ENCODE assay signal across 9 cellular contexts in the genomic region with DNA sequence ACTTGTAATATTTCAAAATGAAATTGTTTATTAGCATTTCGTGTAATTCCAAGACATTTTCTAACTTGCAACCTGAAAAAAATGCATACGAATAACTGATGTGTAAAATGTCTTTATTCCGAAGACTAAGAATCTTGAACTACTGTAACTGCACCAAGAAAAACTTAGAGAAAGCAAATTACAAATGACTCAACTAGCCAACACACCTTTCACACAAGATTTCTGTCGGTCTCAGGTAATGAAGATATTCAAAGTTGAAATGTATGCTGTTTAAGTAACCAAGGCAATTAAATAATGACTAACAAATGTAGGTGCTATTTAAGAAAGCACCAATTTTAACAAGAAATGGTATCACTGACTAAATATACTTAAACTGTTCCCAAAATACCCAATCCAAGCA. TPM values are rescaled to one million over a fixed set of nuclear protein-coding genes. Genes with fewer than 3 reads are reported as not detected.
DNase-seq lines count a peak whose midpoint lies in the region; TF ChIP-seq lines count a peak whose summit lies in the region.
"Had no signal": no experiment of that assay in that cellular context is flagged by ENCODE, and none has a peak within 500 bp of the region (broad histone marks: within the 10 kb centered on the region; RNA-seq: fewer than 3 reads in every experiment).

No MANE protein-coding gene starts in this region.

- no peak overlapping the region for H3K9ac ChIP-seq in iPS-18a (ENCODE audit: low read length)

- CTCF ChIA-PET in A673 (lab: Charles Lee): no interaction called here
- CTCF ChIA-PET in activated CD4-positive, alpha-beta memory T cell treated with anti-CD3 and anti-CD28 coated beads, Interleukin-2, amount 10 ng/mL, durations not matched to agents 7 days and 5 days (lab: Charles Lee): interaction anchor here (1.0 to 3.5 kb wide), 3 partner anchors 21 to 37 kb away, joined by 4 to 30 read pairs (median 6); no protein-coding TSS in a partner anchor

- no peaks in the 10 kb centered on the region for H3K27me3 ChIP-seq in A673 (replicated peaks; ENCODE audit: insufficient read depth, low read depth, low read length, poor library complexity)
- H3K27me3 ChIP-seq in iPS-18a (ENCODE audit: control insufficient read depth, insufficient read depth, low read length): peaks cover 41% of the 10 kb centered on the region

- POLR2A ChIA-PET in A673 (lab: Charles Lee; ENCODE audit: low non-redundant PET): no interaction called here
- POLR2A ChIA-PET in activated CD4-positive, alpha-beta memory T cell treated with anti-CD3 and anti-CD28 coated beads, Interleukin-2, amount 10 ng/mL, durations not matched to agents 7 days and 5 days (lab: Charles Lee): interaction anchor here (1.0 to 1.3 kb wide), 3 partner anchors 22 to 168 kb away, joined by 4 to 5 read pairs (median 4); no protein-coding TSS in a partner anchor

- H3K9me3 ChIP-seq in A673 (ENCODE audit: low read depth, low read length, poor library complexity, severe bottlenecking): no peaks in the 10 kb centered on the region
- no peaks in the 10 kb centered on the region for H3K9me3 ChIP-seq in iPS-18a (ENCODE audit: control insufficient read depth, low read depth, low read length)

- H3K27me3 Mint-ChIP-seq in activated CD4-positive, alpha-beta memory T cell treated with anti-CD3 and anti-CD28 coated beads, Interleukin-2, amount 10 ng/mL, durations not matched to agents 7 days and 5 days: peaks cover 4% of the 10 kb centered on the region

- no peak overlapping the region for H3K27ac Mint-ChIP-seq in activated CD4-positive, alpha-beta memory T cell treated with anti-CD3 and anti-CD28 coated beads, Interleukin-2, amount 10 ng/mL, durations not matched to agents 7 days and 5 days

- H3K36me3 Mint-ChIP-seq in activated CD4-positive, alpha-beta memory T cell treated with anti-CD3 and anti-CD28 coated beads, Interleukin-2, amount 10 ng/mL, durations not matched to agents 7 days and 5 days (ENCODE audit: low read depth): peaks cover 15% of the 10 kb centered on the region

- H3K4me1 ChIP-seq in A673 (ENCODE audit: insufficient read depth, low read length, poor library complexity, severe bottlenecking): peaks cover 37% of the 10 kb centered on the region
- peaks cover 20% of the 10 kb centered on the region for H3K4me1 ChIP-seq in iPS-18a (ENCODE audit: control insufficient read depth, low read depth, low read length)

- intact Hi-C loops in A673 (cut with micrococcal nuclease; ENCODE audit: unreplicated experiment): no loop called here

- no peaks in the 10 kb centered on the region for H3K9me3 Mint-ChIP-seq in activated CD4-positive, alpha-beta memory T cell treated with anti-CD3 and anti-CD28 coated beads, Interleukin-2, amount 10 ng/mL, durations not matched to agents 7 days and 5 days

- peak overlapping the region; percentile 91 for H3K4me3 Mint-ChIP-seq in activated CD4-positive, alpha-beta memory T cell treated with anti-CD3 and anti-CD28 coated beads, Interleukin-2, amount 10 ng/mL, durations not matched to agents 7 days and 5 days

- TF ChIP-seq CTCF in A673 (conservative IDR thresholded peaks at IDR 0.05; ENCODE audit: low read depth, low read length) (no peak), GM12865 (IDR thresholded peaks at IDR 0.05; ENCODE audit: insufficient read depth, low read depth, low read length, missing control alignments) (no peak), GM20000 (IDR thresholded peaks at IDR 0.05; ENCODE audit: extremely low read depth, missing control alignments) (no peak)

- TSS peak; percentile 38 for BruUV-seq in A673 (replicated peaks; lab: Mats Ljungman, UMichigan)

- H3K4me1 Mint-ChIP-seq in activated CD4-positive, alpha-beta memory T cell treated with anti-CD3 and anti-CD28 coated beads, Interleukin-2, amount 10 ng/mL, durations not matched to agents 7 days and 5 days: peaks cover 42% of the 10 kb centered on the region

- H3K4me3 ChIP-seq in A673 (ENCODE audit: low read depth, low read length, poor library complexity, severe bottlenecking) (peak overlapping the region; percentile 94), GM12865 (ENCODE audit: low read depth, low read length) (peak overlapping the region; percentile 65), iPS-18a (ENCODE audit: low read length) (peak overlapping the region; percentile 91)

- DNase-seq in A673 (ENCODE audit: low spot score): no peak
- DNase-seq in GM12865 (ENCODE audit: low read depth): no peak
- DNase-seq in activated CD4-positive, alpha-beta memory T cell treated with anti-CD3 and anti-CD28 coated beads, Interleukin-2, amount 10 ng/mL, durations not matched to agents 7 days and 5 days: no peak
- no peak for DNase-seq in SK-N-DZ (ENCODE audit: low spot score)
- no peak for DNase-seq in GM20000 (ENCODE audit: low spot score)
- DNase-seq in occipital lobe (lab: John Stamatoyannopoulos, UW): no peak
- no peak for DNase-seq in amniotic stem cell (lab: John Stamatoyannopoulos, UW)

- no peak overlapping the region for H3K27ac ChIP-seq in A673 (ENCODE audit: low read depth, low read length, poor library complexity, severe bottlenecking)
- H3K27ac ChIP-seq in iPS-18a (ENCODE audit: low read length): no peak overlapping the region
- H3K27ac ChIP-seq: HL-60 had no signal

- H3K36me3 ChIP-seq in A673 (ENCODE audit: insufficient read depth, low read length, poor library complexity, severe bottlenecking): no peaks in the 10 kb centered on the region
- H3K36me3 ChIP-seq in iPS-18a (ENCODE audit: control insufficient read depth, low read depth, low read length): no peaks in the 10 kb centered on the region

RNA-seq across cellular contexts. Expression of a gene that starts 2.1 kb away (rescaled TPM):
- total RNA-seq in A673 (2021) (77.4 and 85.3 TPM in 2 replicates), occipital lobe (129 TPM)
- 100 to 1,000 TPM in 1 of 2 experiments, 10 to 100 TPM in 1; 96.9 to 102 TPM for total RNA-seq in activated CD4-positive, alpha-beta memory T cell treated with anti-CD3 and anti-CD28 coated beads, Interleukin-2, amount 10 ng/mL, durations not matched to agents 7 days and 5 days
- 31.0 and 37.5 TPM in 2 replicates for polyA plus RNA-seq in SK-N-DZ (2014; cell fraction: cytosol; rRNA removed)
- 17.5 and 26.6 TPM in 2 replicates for polyA plus RNA-seq in SK-N-DZ (2014; cell fraction: nucleus; rRNA removed)
